In the genomic region with DNA sequence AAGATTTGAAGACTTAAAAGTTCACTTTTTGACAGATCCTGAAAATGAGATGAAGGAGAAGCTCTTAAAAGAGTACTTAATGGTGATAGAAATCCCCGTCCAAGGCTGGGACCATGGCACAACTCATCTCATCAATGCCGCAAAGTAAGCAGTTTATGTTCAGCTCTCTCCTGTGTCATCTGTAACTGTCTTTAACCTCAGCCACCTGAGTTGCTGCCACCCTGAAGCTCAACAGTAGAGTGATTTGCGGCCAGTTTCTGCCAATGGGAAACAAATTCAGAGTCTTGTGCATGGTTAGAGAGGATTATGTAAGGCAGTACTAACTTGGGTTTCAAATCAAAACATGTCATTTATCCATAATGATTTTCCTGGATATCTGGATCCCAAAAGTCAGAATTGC, we compare ENCODE assay signal across 24 cellular contexts. TPM values are rescaled to one million over a fixed set of nuclear protein-coding genes. Genes with fewer than 3 reads are reported as not detected.
A peak's percentile ranks its signal among the peaks of the same experiment; 100 is the strongest.
DNase-seq lines count a peak whose midpoint lies in the region; ATAC-seq, FAIRE-seq and TF ChIP-seq lines count a peak whose summit lies in the region.
"Had no signal": no experiment of that assay in that cellular context is flagged by ENCODE, and none has a peak within 500 bp of the region (broad histone marks: within the 10 kb centered on the region; RNA-seq: fewer than 3 reads in every experiment).

No MANE protein-coding gene starts in this region.

- H3K27me3 ChIP-seq in HepG2 (ENCODE audit: control insufficient read depth in 1 of 2, insufficient read depth in 2 of 2, low read length in 2 of 2) (no peaks in the 10 kb centered on the region), right lobe of liver (no peaks in the 10 kb centered on the region), GM12878 (replicated peaks in 1 of 2; ENCODE audit: control insufficient read depth in 2 of 2, insufficient read depth in 2 of 2, low read length in 1 of 2) (no peaks in the 10 kb centered on the region), colonic mucosa (no peaks in the 10 kb centered on the region)
- H3K27me3 ChIP-seq: esophagus muscularis mucosa, gastroesophageal sphincter, tibial nerve had no signal

- H3K9me3 ChIP-seq in HepG2 (ENCODE audit: low read length) (no peaks in the 10 kb centered on the region), right lobe of liver (no peaks in the 10 kb centered on the region), KOPT-K1 (ENCODE audit: insufficient read depth, low read length, poor library complexity, severe bottlenecking) (no peaks in the 10 kb centered on the region), GM12878 (replicated peaks; ENCODE audit: control insufficient read depth, insufficient read depth, low read length) (no peaks in the 10 kb centered on the region), colonic mucosa (no peaks in the 10 kb centered on the region)
- H3K9me3 ChIP-seq: esophagus muscularis mucosa, gastroesophageal sphincter, mucosa of descending colon, tibial nerve had no signal

- no peak for FAIRE-seq in HepG2 (lab: Jason Lieb, UNC)
- FAIRE-seq in GM12878 (lab: Jason Lieb, UNC): no peak
- FAIRE-seq: HTR-8/SVneo had no signal

- H4K20me1 ChIP-seq in HepG2 (ENCODE audit: insufficient read depth, low read length) (peaks cover 55% of the 10 kb centered on the region), GM12878 (ENCODE audit: control insufficient read depth, insufficient read depth) (no peaks in the 10 kb centered on the region; the same call in 1 of the 2 replicates)

- RAD21 ChIA-PET in GM12878 (lab: Charles Lee; ENCODE audit: unreplicated experiment): interaction anchor here (0.8 to 20.6 kb wide), 18 partner anchors 9 to 789 kb away, joined by 3 to 774 read pairs (median 7); a partner anchor contains a TSS

- peaks cover 37% of the 10 kb centered on the region for H3K4me1 ChIP-seq in HepG2 (ENCODE audit: insufficient read depth, low read length)
- H3K4me1 ChIP-seq in right lobe of liver: peaks cover 0 to 21% (median 0%) of the 10 kb centered on the region in 4 donors
- H3K4me1 ChIP-seq in GM12878 (ENCODE audit: control insufficient read depth, insufficient read depth, low read length): peaks cover 10% of the 10 kb centered on the region; the same call in 1 of the 2 replicates
- peaks cover 4% of the 10 kb centered on the region for H3K4me1 ChIP-seq in colonic mucosa

- no peak overlapping the region for H3K4me3 ChIP-seq in HepG2 (replicated peaks in 1 of 3; ENCODE audit: insufficient read depth in 1 of 3, low read depth in 2 of 3, low read length in 3 of 3)
- no peak overlapping the region for H3K4me3 ChIP-seq in right lobe of liver
- H3K4me3 ChIP-seq in GM12878: peak overlapping the region; percentile 56
- H3K4me3 ChIP-seq in colonic mucosa: no peak overlapping the region
- H3K4me3 ChIP-seq: esophagus muscularis mucosa, gastroesophageal sphincter, mucosa of descending colon, skin epidermis, tibial nerve had no signal

- BruUV-seq in HepG2 (replicated peaks; lab: Mats Ljungman, UMichigan) (no TSS peak), GM12878 (replicated peaks; lab: Mats Ljungman, UMichigan) (no TSS peak)

- TF ChIP-seq POLR2A in HepG2 (IDR thresholded peaks at IDR 0.05; ENCODE audit: insufficient read depth in 1 of 2, low read depth in 2 of 2, low read length in 2 of 2) (peak in 1 of 2 experiments; percentile 19; a peak in 1 of 4 replicates), right lobe of liver (IDR thresholded peaks at IDR 0.05) (no peak), GM12878 (IDR thresholded peaks at IDR 0.05; ENCODE audit: low read depth, low read length) (no peak; the same call in 1 of the 2 replicates)

- H2AFZ ChIP-seq in HepG2 (ENCODE audit: low read length) (no peak overlapping the region), GM12878 (ENCODE audit: control insufficient read depth, low read depth, low read length) (no peak overlapping the region)

- TF ChIP-seq RAD21 in HepG2 (CRISPR knock-in tag; IDR thresholded peaks at IDR 0.05) (no peak), GM12878 (IDR thresholded peaks at IDR 0.05; ENCODE audit: insufficient read depth, low read depth, low read length) (no peak)

- H3K79me2 ChIP-seq in HepG2 (ENCODE audit: insufficient read depth, low read length) (peaks cover 48% of the 10 kb centered on the region), GM12878 (ENCODE audit: control insufficient read depth, insufficient read depth, low read length) (peaks cover 94% of the 10 kb centered on the region)

- ATAC-seq in HepG2: no peak
- ATAC-seq in right lobe of liver: no peak
- ATAC-seq in GM12878: no peak
- ATAC-seq in stimulated activated naive CD8-positive, alpha-beta T cell treated with anti-CD3 and anti-CD28 coated beads, Interleukin-15, amount 100 ng/mL, for 72 hours: no peak
- ATAC-seq: gastroesophageal sphincter, mucosa of descending colon, SK-N-SH treated with all-trans-retinoic acid at 6 μM for 48 hours had no signal

- TF ChIP-seq EP300 in HepG2 (IDR thresholded peaks at IDR 0.05; ENCODE audit: low read depth in 2 of 2, low read length in 2 of 2) (no peak), HepG2 (CRISPR knock-in tag; IDR thresholded peaks at IDR 0.05; ENCODE audit: borderline replicate concordance) (no peak), GM12878 (IDR thresholded peaks at IDR 0.05; ENCODE audit: borderline replicate concordance in 1 of 2, control insufficient read depth in 1 of 2, low read depth in 2 of 2, low read length in 2 of 2) (no peak)

- 100% methylated on average over 3 of the region's 3 CpGs for WGBS in HepG2 (ENCODE audit: low lambda C conversion rate)
- WGBS in right lobe of liver (ENCODE audit: insufficient coverage, low coverage, low lambda C conversion rate, missing lambda C conversion rate): 93% methylated on average over 3 of the region's 3 CpGs
- 87% methylated on average over 3 of the region's 3 CpGs for WGBS in GM12878 (ENCODE audit: insufficient coverage, insufficient replicate concordance, low lambda C conversion rate, missing lambda C conversion rate)

- POLR2A ChIA-PET in HepG2 (lab: Yijun Ruan, JAX): no interaction called here
- POLR2A ChIA-PET in GM12878 (lab: Charles Lee): interaction anchor here (0.7 to 3.7 kb wide), 12 partner anchors 10 to 73 kb away, joined by 3 to 41 read pairs (median 5); no protein-coding TSS in a partner anchor

- H3K4me3 Mint-ChIP-seq in stimulated activated naive CD8-positive, alpha-beta T cell treated with anti-CD3 and anti-CD28 coated beads, Interleukin-15, amount 100 ng/mL, for 72 hours: peak overlapping the region; percentile 53 to 84

- DNase-seq in HepG2 (ENCODE audit: low spot score) (no peak), right lobe of liver (no peak), GM12878 (ENCODE audit: low read depth, low spot score) (no peak), colonic mucosa (no peak), GDM1 (lab: John Stamatoyannopoulos, UW) (no peak)
- DNase-seq in stimulated activated naive CD8-positive, alpha-beta T cell treated with anti-CD3 and anti-CD28 coated beads, Interleukin-15, amount 100 ng/mL, for 72 hours: no peak
- DNase-seq: activated CD4-positive, CD25-positive, alpha-beta regulatory T cell; activated naive CD4-positive, alpha-beta T cell treated with Interleukin-2 at 50 U/mL for 16 hours; effector CD8-positive, alpha-beta T cell; EL; islet precursor cell; Karpas-422; mucosa of descending colon; NCI-H187; stimulated activated naive CD4-positive, alpha-beta T cell treated with Interleukin-2 at 50 U/mL for 16 hours; T1000 had no signal

- H3K36me3 ChIP-seq in HepG2 (replicated peaks in 1 of 2; ENCODE audit: control insufficient read depth in 1 of 2, insufficient read depth in 2 of 2, low read length in 2 of 2) (peaks cover 60 to 91% of the 10 kb centered on the region in 2 experiments), right lobe of liver (peaks cover 13 to 75% (median 48%) of the 10 kb centered on the region in 4 donors), KOPT-K1 (ENCODE audit: insufficient read depth, low read length) (peaks cover 100% of the 10 kb centered on the region), GM12878 (ENCODE audit: control insufficient read depth in 2 of 2, insufficient read depth in 2 of 2, low read length in 1 of 2) (peaks cover 50 to 81% of the 10 kb centered on the region in 2 experiments), colonic mucosa (peaks cover 55% of the 10 kb centered on the region)

- H3K4me1 Mint-ChIP-seq in stimulated activated naive CD8-positive, alpha-beta T cell treated with anti-CD3 and anti-CD28 coated beads, Interleukin-15, amount 100 ng/mL, for 72 hours: peaks cover 77% of the 10 kb centered on the region

- H3K9ac ChIP-seq in HepG2 (ENCODE audit: insufficient read depth, low read depth, low read length) (no peak overlapping the region), GM12878 (ENCODE audit: control insufficient read depth, insufficient read depth, low read length) (peak overlapping the region; percentile 35; the same call in 1 of the 2 replicates), colonic mucosa (ENCODE audit: low read depth in 2 of 2, low read length in 2 of 2) (no peak overlapping the region)

- no peaks in the 10 kb centered on the region for H3K9me3 Mint-ChIP-seq in stimulated activated naive CD8-positive, alpha-beta T cell treated with anti-CD3 and anti-CD28 coated beads, Interleukin-15, amount 100 ng/mL, for 72 hours

- CTCF ChIA-PET in HepG2 (lab: Yijun Ruan, JAX; ENCODE audit: low intra/inter-chr PET ratio, low total read pairs) (interaction anchor here (1.5 kb wide), 1 partner anchor 172 kb away, joined by 3 read pairs; no protein-coding TSS in a partner anchor), GM12878 (lab: Yijun Ruan, JAX) (interaction anchor here (0.8 to 24.0 kb wide), 14 partner anchors 8 to 171 kb away, joined by 3 to 712 read pairs (median 4); no protein-coding TSS in a partner anchor)

- intact Hi-C loops in HepG2 (cut with micrococcal nuclease; ENCODE audit: unreplicated experiment) (no loop called here), right lobe of liver (cut with DNase I) (no loop called here), GM12878 (cut with micrococcal nuclease; ENCODE audit: unreplicated experiment) (no loop called here), colonic mucosa (cut with DNase I) (no loop called here)

- TF ChIP-seq CTCF in HepG2 (CRISPR knock-in tag; IDR thresholded peaks at IDR 0.05) (no peak), right lobe of liver (IDR thresholded peaks at IDR 0.05) (no peak), GM12878 (IDR thresholded peaks at IDR 0.05 in 2 of 3, conservative IDR thresholded peaks at IDR 0.05 in 1 of 3; ENCODE audit: control insufficient read depth in 2 of 3, extremely low read depth in 1 of 3, insufficient read depth in 1 of 3, low read depth in 3 of 3, low read length in 3 of 3) (no peak), colonic mucosa (IDR thresholded peaks at IDR 0.05) (no peak)

- in situ Hi-C loops in HepG2 (cut with HindIII; ENCODE audit: extremely low pct_ligation_motif_present, low pct_unique_long_range_greater_than_20kb) (no loop called here), GM12878 (cut with MboI) (loop anchor here (10.0 kb wide), 1 partner anchor 238 kb away; no protein-coding TSS in a partner anchor)

- H3K4me2 ChIP-seq in HepG2 (ENCODE audit: low read depth, low read length) (no peak overlapping the region), GM12878 (ENCODE audit: control insufficient read depth, insufficient read depth) (peak overlapping the region; percentile 36)

- H3K27ac Mint-ChIP-seq in stimulated activated naive CD8-positive, alpha-beta T cell treated with anti-CD3 and anti-CD28 coated beads, Interleukin-15, amount 100 ng/mL, for 72 hours: peak overlapping the region; percentile 64 to 82

- no peaks in the 10 kb centered on the region for H3K27me3 Mint-ChIP-seq in stimulated activated naive CD8-positive, alpha-beta T cell treated with anti-CD3 and anti-CD28 coated beads, Interleukin-15, amount 100 ng/mL, for 72 hours

- H3K27ac ChIP-seq in HepG2 (ENCODE audit: extremely low read length, insufficient read depth, low read length) (no peak overlapping the region), right lobe of liver (no peak overlapping the region), KOPT-K1 (ENCODE audit: low read depth, low read length, poor library complexity, severe bottlenecking) (peak overlapping the region; percentile 92), GM12878 (ENCODE audit: control insufficient read depth, insufficient read depth) (0 out of 2 replicates have a peak overlapping the region, but pooled peaks have one; percentile 28), colonic mucosa (no peak overlapping the region)
- H3K27ac ChIP-seq: esophagus muscularis mucosa, gastroesophageal sphincter, RWPE1, skin epidermis, tibial nerve had no signal

- SMC1A ChIA-PET in GM12878 (lab: Charles Lee; ENCODE audit: uncharacterized antibody, unreplicated experiment): interaction anchor here (0.6 to 30.6 kb wide), 25 partner anchors 8 to 180 kb away, joined by 3 to 1237 read pairs (median 4); a partner anchor contains a TSS

RNA-seq across cellular contexts. Expression of a gene that starts 10.1 kb away (rescaled TPM):
- total RNA-seq in HepG2 (2016; rRNA removed; fragmentation: Illumina TruSeq; extraction: Trizol): 24.7 and 28.2 TPM in 2 replicates
- total RNA-seq in HepG2 (2016; cell fraction: cytosol; rRNA removed; fragmentation: Illumina TruSeq; extraction: Trizol; ENCODE audit: low read depth): 2.2 and 2.6 TPM in 2 replicates
- total RNA-seq in HepG2 (2016; cell fraction: insoluble cytoplasmic fraction; rRNA removed; fragmentation: Illumina TruSeq; extraction: Trizol): 18.9 and 27.7 TPM in 2 replicates
- 8.2 and 8.6 TPM in 2 replicates for total RNA-seq in HepG2 (2016; cell fraction: membrane; rRNA removed; fragmentation: Illumina TruSeq; extraction: Trizol)
- total RNA-seq in HepG2 (2016; cell fraction: nucleus; rRNA removed; fragmentation: Illumina TruSeq; extraction: Trizol): 61.9 and 64.1 TPM in 2 replicates
- polyA plus RNA-seq in HepG2 (2011; rRNA removed): 47.1 and 49.6 TPM in 2 replicates
- polyA plus RNA-seq in HepG2 (2011; cell fraction: cytosol; rRNA removed): 22.2 and 24.7 TPM in 2 replicates
- 144 and 150 TPM in 2 replicates for polyA plus RNA-seq in HepG2 (2011; cell fraction: nucleus; rRNA removed)
- polyA plus RNA-seq in HepG2 (2012): 30.0 and 33.6 TPM in 2 replicates
- 1.00 and 1.1 TPM in 2 replicates for polyA plus RNA-seq in HepG2 (2016; cell fraction: cytosol; fragmentation: Illumina TruSeq; extraction: Trizol; ENCODE audit: low read depth)
- polyA plus RNA-seq in HepG2 (2016; cell fraction: insoluble cytoplasmic fraction; fragmentation: Illumina TruSeq; extraction: Trizol; ENCODE audit: low read depth): 21.4 and 27.8 TPM in 2 replicates
- polyA plus RNA-seq in HepG2 (2016; cell fraction: membrane; fragmentation: Illumina TruSeq; extraction: Trizol; ENCODE audit: low read depth): 3.4 and 4.2 TPM in 2 replicates
- 121 and 138 TPM in 2 replicates for polyA plus RNA-seq in HepG2 (2016; cell fraction: nucleus; fragmentation: Illumina TruSeq; extraction: Trizol; ENCODE audit: insufficient read depth, low read depth)
- polyA minus RNA-seq in HepG2 (2011; rRNA and poly(A)+ RNA removed; ENCODE audit: low replicate concordance): 2.9 and 35.1 TPM in 2 replicates
- 30.0 and 32.5 TPM in 2 replicates for polyA minus RNA-seq in HepG2 (2011; cell fraction: cytosol; rRNA and poly(A)+ RNA removed)
- polyA minus RNA-seq in HepG2 (2011; cell fraction: nucleus; rRNA and poly(A)+ RNA removed): 52.7 and 61.8 TPM in 2 replicates
- 10 to 100 TPM in 5 of 6 experiments, 1 to 10 TPM in 1; 8.3 to 38.1 (median 13.6) TPM for total RNA-seq in right lobe of liver
- total RNA-seq in GM12878 (2013; cell fraction: nucleolus; rRNA removed): 258 and 260 TPM in 2 replicates
- 84.0 and 96.8 TPM in 2 replicates for total RNA-seq in GM12878 (2014; rRNA removed)
- total RNA-seq in GM12878 (2014; rRNA removed; fragmentation: Illumina TruSeq; extraction: Trizol): 81.4 and 82.4 TPM in 2 replicates
- total RNA-seq in GM12878 (2021): 220 and 229 TPM in 2 replicates
- 59.4 TPM for polyA plus RNA-seq in GM12878 (2011; ENCODE audit: low read depth)
- polyA plus RNA-seq in GM12878 (2011; rRNA removed): 308 and 350 TPM in 2 replicates
- 204 and 210 TPM in 2 replicates for polyA plus RNA-seq in GM12878 (2011; cell fraction: cytosol; rRNA removed)
- polyA plus RNA-seq in GM12878 (2011; cell fraction: nucleus; rRNA removed): 565 and 695 TPM in 2 replicates
- polyA plus RNA-seq in GM12878 (2012): 64.6 and 107 TPM in 2 replicates
- polyA plus RNA-seq in GM12878 (2014; fragmentation: Illumina TruSeq; extraction: Trizol): 149 and 171 TPM in 2 replicates
- polyA plus RNA-seq in GM12878 (2014; fragmentation: Nextera tagmentation; extraction: Ambion mirVana): 10 to 100 TPM; 18.0 to 31.5 TPM
- polyA plus RNA-seq in GM12878 (2014; rRNA removed): 138 and 149 TPM in 2 replicates
- 100 to 1,000 TPM; 126 to 128 TPM for polyA plus RNA-seq in GM12878 (2016; fragmentation: Nextera tagmentation; extraction: Ambion mirVana)
- polyA minus RNA-seq in GM12878 (2011; rRNA and poly(A)+ RNA removed): 268 and 281 TPM in 2 replicates
- 95.9 and 104 TPM in 2 replicates for polyA minus RNA-seq in GM12878 (2011; cell fraction: cytosol; rRNA and poly(A)+ RNA removed)
- 243 and 270 TPM in 2 replicates for polyA minus RNA-seq in GM12878 (2011; cell fraction: nucleus; rRNA and poly(A)+ RNA removed)
- 10 to 100 TPM; 18.1 to 46.3 TPM for total RNA-seq in colonic mucosa

Comparison
In these comparisons a context has a peak if more than half of its experiments do, and no peak if none do; other contexts are left out.
1. H3K27ac ChIP-seq: peak in KOPT-K1 (single experiment) and GM12878 (single experiment); none in HepG2 (single experiment), right lobe of liver (0 of 3) and colonic mucosa (single experiment).